ENCODE assay signal across 27 cellular contexts in the genomic region with DNA sequence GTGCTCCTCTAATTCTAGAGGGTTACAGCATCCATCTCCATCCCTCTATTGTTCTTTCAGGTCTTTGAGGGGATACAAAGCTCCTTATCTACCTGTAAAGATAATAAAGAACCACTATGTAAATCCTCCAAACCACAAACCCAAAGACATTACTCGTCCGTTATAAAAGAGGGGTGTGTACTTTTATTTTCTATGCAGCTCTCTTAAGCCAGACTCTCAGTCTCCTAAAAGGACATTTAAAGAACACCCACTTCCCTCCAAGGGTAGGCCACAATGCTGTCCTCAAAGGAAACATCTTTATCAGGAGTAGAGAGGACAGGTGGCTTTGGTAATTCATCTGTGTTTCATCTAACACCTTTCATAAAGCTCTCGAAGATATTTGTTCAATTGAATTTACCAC.
"Had no signal": no experiment of that assay in that cellular context is flagged by ENCODE, and none has a peak within 500 bp of the region (broad histone marks: within the 10 kb centered on the region; RNA-seq: fewer than 3 reads in every experiment).

No MANE protein-coding gene starts in this region.

- H3K9me3 ChIP-seq: gastroesophageal sphincter, left ventricle myocardium inferior, mucosa of descending colon, right atrium auricular region, suprapubic skin, transverse colon had no signal

- H3K79me2 ChIP-seq: hepatocyte had no signal

- FAIRE-seq: astrocyte, urothelium cell line had no signal

- H3K4me3 ChIP-seq: gastroesophageal sphincter, hepatocyte, left ventricle myocardium inferior, mucosa of descending colon, right atrium auricular region, suprapubic skin, transverse colon had no signal

- H3K27me3 ChIP-seq: gastroesophageal sphincter, hepatocyte, right atrium auricular region, suprapubic skin, transverse colon had no signal

- H3K4me2 ChIP-seq: hepatocyte had no signal

- H3K36me3 ChIP-seq: left ventricle myocardium inferior, right atrium auricular region, suprapubic skin, transverse colon had no signal

- H3K27ac ChIP-seq: gastroesophageal sphincter, hepatocyte, left ventricle myocardium inferior, right atrium auricular region, suprapubic skin, transverse colon had no signal

- H3K4me1 ChIP-seq: left ventricle myocardium inferior, suprapubic skin, transverse colon had no signal

- DNase-seq: activated CD4-positive, alpha-beta memory T cell treated with anti-CD3 and anti-CD28 coated beads, Interleukin-2, amount 10 ng/mL, durations not matched to agents 7 days and 5 days; activated CD4-positive, alpha-beta T cell treated with anti-CD3 and anti-CD28 coated beads for 1 hour; activated CD4-positive, alpha-beta T cell treated with anti-CD3 and anti-CD28 coated beads, Interleukin-2, amount 10 ng/mL, durations not matched to agents 7 days and 5 days; activated CD8-positive, alpha-beta memory T cell treated with anti-CD3 and anti-CD28 coated beads, Interleukin-2, amount 50 U/mL, for 48 hours; activated gamma-delta T cell; activated naive CD4-positive, alpha-beta T cell treated with anti-CD3 and anti-CD28 coated beads, Interleukin-2, amount 10 ng/mL, durations not matched to agents 7 days and 5 days; activated naive CD8-positive, alpha-beta T cell treated with anti-CD3 and anti-CD28 coated beads, Interleukin-2, amount 10 ng/mL, durations not matched to agents 7 days and 5 days; activated T-cell treated with anti-CD3 and anti-CD28 coated beads, Interleukin-2, amount 50 U/mL, for 24 hours; caudate nucleus; cortex of kidney; effector memory CD8-positive, alpha-beta T cell; erythroblast; islet precursor cell; left ventricle myocardium inferior; mucosa of descending colon; stimulated activated CD4-positive, alpha-beta T cell treated with anti-CD3 and anti-CD28 coated beads, Interleukin-15, amount 100 ng/mL, for 24 hours; stimulated activated CD4-positive, alpha-beta T cell treated with anti-CD3 and anti-CD28 coated beads, Interleukin-2, amount 100 ng/mL, for 24 hours; stimulated activated naive CD4-positive, alpha-beta T cell; transverse colon had no signal

- ATAC-seq: effector memory CD8-positive, alpha-beta T cell; gastroesophageal sphincter; mucosa of descending colon; natural killer cell treated with Interleukin-12 subunit alpha and Interleukin-12 subunit beta and Interleukin-15 and Interleukin-18, amount 100 ng/mL, for 72 hours; WTC11 had no signal

- H2AFZ ChIP-seq: hepatocyte had no signal
